Comparison of ENCODE assay signal across 8 cellular contexts in the genomic region with DNA sequence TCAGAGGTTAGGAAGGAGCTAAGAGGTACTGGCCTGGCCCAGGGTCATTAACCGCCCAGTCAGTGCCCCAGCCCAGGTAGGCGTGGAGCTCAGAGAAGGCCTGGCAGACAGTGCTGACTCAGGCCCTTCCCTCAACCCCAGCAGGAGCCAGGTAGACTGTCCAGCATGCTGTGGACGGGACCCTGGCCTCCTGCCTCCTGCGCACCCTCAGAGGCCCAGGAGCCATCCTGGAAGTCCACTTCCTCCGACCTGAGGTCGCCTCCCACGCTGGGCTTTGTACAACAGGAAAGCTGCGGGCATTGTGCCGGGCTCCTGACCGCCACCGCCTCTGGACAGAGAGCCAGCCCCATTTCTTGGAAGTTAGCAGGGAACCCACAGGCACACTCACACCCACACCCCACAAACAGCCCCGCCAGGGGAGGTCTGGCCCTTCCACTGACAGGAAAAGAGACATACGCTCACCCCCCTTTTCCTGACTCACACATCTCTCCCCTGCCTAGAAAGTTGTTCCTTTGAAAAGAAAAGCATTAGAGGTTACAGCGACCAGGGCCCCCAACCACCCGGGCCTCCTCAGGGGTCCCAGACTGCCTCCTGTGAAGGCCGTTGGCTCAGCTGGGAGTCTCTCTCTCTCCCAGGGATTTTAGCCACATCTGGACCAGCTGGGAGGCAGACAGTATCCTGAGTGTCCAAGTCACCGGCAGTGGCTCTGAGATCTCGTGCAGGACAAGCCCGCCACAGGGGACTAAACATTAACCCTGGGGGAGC. TPM values are rescaled to one million over a fixed set of nuclear protein-coding genes. Genes with fewer than 3 reads are reported as not detected.
A peak's percentile ranks its signal among the peaks of the same experiment; 100 is the strongest.
DNase-seq lines count a peak whose midpoint lies in the region; ATAC-seq and TF ChIP-seq lines count a peak whose summit lies in the region.

No MANE protein-coding gene starts in this region.

- ATAC-seq in activated naive CD8-positive, alpha-beta T cell treated with anti-CD3 and anti-CD28 coated beads, Interleukin-2, amount 50 U/mL, for 24 hours: peak; percentile 11
- peak; percentile 33 for ATAC-seq in stimulated activated effector memory CD8-positive, alpha-beta T cell treated with anti-CD3 and anti-CD28 coated beads, Interleukin-12 subunit alpha, Interleukin-12 subunit beta, amount 100 ng/mL, for 72 hours
- ATAC-seq in GM21717 (IDR thresholded peaks at IDR 0.05; ENCODE audit: unreplicated experiment): no peak

- CTCF ChIA-PET in Caco-2 (lab: Charles Lee): interaction anchor here (1.7 kb wide), 1 partner anchor 31 kb away, joined by 8 read pairs; no protein-coding TSS in a partner anchor

- POLR2A ChIA-PET in Caco-2 (lab: Charles Lee): no interaction called here

- H3K9me3 ChIP-seq in Caco-2: no peaks in the 10 kb centered on the region

- DNase-seq in HT1080 (ENCODE audit: low read depth): peak; percentile 34
- DNase-seq in activated naive CD8-positive, alpha-beta T cell treated with anti-CD3 and anti-CD28 coated beads, Interleukin-2, amount 50 U/mL, for 24 hours: no peak
- DNase-seq in immature natural killer cell: peak; percentile 54 to 71 (median 69)
- no peak for DNase-seq in stimulated activated effector memory CD8-positive, alpha-beta T cell treated with anti-CD3 and anti-CD28 coated beads, Interleukin-12 subunit alpha, Interleukin-12 subunit beta, amount 100 ng/mL, for 72 hours (ENCODE audit: low spot score in 2 of 2)
- no peak for DNase-seq in NCI-H187 treated with DMSO at 0.1 percent for 48 hours (lab: John Stamatoyannopoulos, UW)
- no peak for DNase-seq in Caco-2
- DNase-seq in SIG-M5 (lab: John Stamatoyannopoulos, UW): no peak

- peak overlapping the region; percentile 56 for H3K27ac Mint-ChIP-seq in activated naive CD8-positive, alpha-beta T cell treated with anti-CD3 and anti-CD28 coated beads, Interleukin-2, amount 50 U/mL, for 24 hours
- H3K27ac Mint-ChIP-seq in immature natural killer cell (peak overlapping the region; percentile 88 to 96 (median 95)), Caco-2 (ENCODE audit: unreplicated experiment) (no peak overlapping the region)
- H3K27ac Mint-ChIP-seq in stimulated activated effector memory CD8-positive, alpha-beta T cell treated with anti-CD3 and anti-CD28 coated beads, Interleukin-12 subunit alpha, Interleukin-12 subunit beta, amount 100 ng/mL, for 72 hours: peak overlapping the region; percentile 90

- H3K4me1 ChIP-seq in Caco-2: peaks cover 3% of the 10 kb centered on the region; the same call in 1 of the 2 replicates

- no peaks in the 10 kb centered on the region for H3K27me3 ChIP-seq in Caco-2 (replicated peaks; ENCODE audit: control insufficient read depth, insufficient read depth, low read length)

- TF ChIP-seq CTCF in Caco-2 (IDR thresholded peaks at IDR 0.05; ENCODE audit: insufficient read depth in 1 of 2, low read depth in 1 of 2, low read length in 1 of 2, severe bottlenecking in 1 of 2, unreplicated experiment in 1 of 2): no peak

- no peaks in the 10 kb centered on the region for H3K27me3 Mint-ChIP-seq in activated naive CD8-positive, alpha-beta T cell treated with anti-CD3 and anti-CD28 coated beads, Interleukin-2, amount 50 U/mL, for 24 hours
- peaks cover 0 to 12% (median 6%) of the 10 kb centered on the region in 3 donors for H3K27me3 Mint-ChIP-seq in immature natural killer cell (ENCODE audit: low read depth in 3 of 3)
- H3K27me3 Mint-ChIP-seq in Caco-2 (ENCODE audit: insufficient read depth, unreplicated experiment): no peaks in the 10 kb centered on the region

- no TSS peak for BruUV-seq in Caco-2 (replicated peaks; lab: Mats Ljungman, UMichigan)

- intact Hi-C loops in Caco-2 (cut with micrococcal nuclease; ENCODE audit: unreplicated experiment): no loop called here

- no peaks in the 10 kb centered on the region for H3K9me3 Mint-ChIP-seq in activated naive CD8-positive, alpha-beta T cell treated with anti-CD3 and anti-CD28 coated beads, Interleukin-2, amount 50 U/mL, for 24 hours
- H3K9me3 Mint-ChIP-seq in immature natural killer cell (no peaks in the 10 kb centered on the region), Caco-2 (ENCODE audit: unreplicated experiment) (no peaks in the 10 kb centered on the region)
- H3K9me3 Mint-ChIP-seq in stimulated activated effector memory CD8-positive, alpha-beta T cell treated with anti-CD3 and anti-CD28 coated beads, Interleukin-12 subunit alpha, Interleukin-12 subunit beta, amount 100 ng/mL, for 72 hours: no peaks in the 10 kb centered on the region

- H3K36me3 ChIP-seq in Caco-2 (ENCODE audit: control insufficient read depth, insufficient read depth, low read length): no peaks in the 10 kb centered on the region; the same call in 1 of the 2 replicates

- no peak overlapping the region for H3K4me3 ChIP-seq in Caco-2 (ENCODE audit: low read depth, low read length)

- peaks cover 63% of the 10 kb centered on the region for H3K4me1 Mint-ChIP-seq in activated naive CD8-positive, alpha-beta T cell treated with anti-CD3 and anti-CD28 coated beads, Interleukin-2, amount 50 U/mL, for 24 hours
- H3K4me1 Mint-ChIP-seq in immature natural killer cell (peaks cover 50 to 63% of the 10 kb centered on the region in 2 donors), Caco-2 (ENCODE audit: low read depth, unreplicated experiment) (no peaks in the 10 kb centered on the region)
- peaks cover 70% of the 10 kb centered on the region for H3K4me1 Mint-ChIP-seq in stimulated activated effector memory CD8-positive, alpha-beta T cell treated with anti-CD3 and anti-CD28 coated beads, Interleukin-12 subunit alpha, Interleukin-12 subunit beta, amount 100 ng/mL, for 72 hours

- no peak overlapping the region for H3K4me3 Mint-ChIP-seq in activated naive CD8-positive, alpha-beta T cell treated with anti-CD3 and anti-CD28 coated beads, Interleukin-2, amount 50 U/mL, for 24 hours
- peak overlapping the region; percentile 66 to 78 (median 78) for H3K4me3 Mint-ChIP-seq in immature natural killer cell
- H3K4me3 Mint-ChIP-seq in stimulated activated effector memory CD8-positive, alpha-beta T cell treated with anti-CD3 and anti-CD28 coated beads, Interleukin-12 subunit alpha, Interleukin-12 subunit beta, amount 100 ng/mL, for 72 hours: peak overlapping the region; percentile 73
- no peak overlapping the region for H3K4me3 Mint-ChIP-seq in Caco-2 (ENCODE audit: unreplicated experiment)

- peaks cover 8% of the 10 kb centered on the region for H3K36me3 Mint-ChIP-seq in activated naive CD8-positive, alpha-beta T cell treated with anti-CD3 and anti-CD28 coated beads, Interleukin-2, amount 50 U/mL, for 24 hours (ENCODE audit: low read depth)
- peaks cover 4 to 9% (median 5%) of the 10 kb centered on the region in 3 donors for H3K36me3 Mint-ChIP-seq in immature natural killer cell
- H3K36me3 Mint-ChIP-seq in stimulated activated effector memory CD8-positive, alpha-beta T cell treated with anti-CD3 and anti-CD28 coated beads, Interleukin-12 subunit alpha, Interleukin-12 subunit beta, amount 100 ng/mL, for 72 hours: peaks cover 82% of the 10 kb centered on the region
- peaks cover 28% of the 10 kb centered on the region for H3K36me3 Mint-ChIP-seq in Caco-2 (ENCODE audit: insufficient read depth, unreplicated experiment)

RNA-seq across cellular contexts. Expression of a gene that starts 7.7 kb away (rescaled TPM):
- 20.9 and 23.4 TPM in 2 replicates for total RNA-seq in HT1080 (2014; rRNA removed; shearing (Covaris generic))
- 26.8 and 29.2 TPM in 2 replicates for polyA plus RNA-seq in HT1080 (2015; cell fraction: cytosol; rRNA removed)
- 67.4 and 82.9 TPM in 2 replicates for polyA plus RNA-seq in HT1080 (2015; cell fraction: nucleus; rRNA removed)
- 10 to 100 TPM; 31.2 to 68.8 (median 31.6) TPM for polyA plus RNA-seq in immature natural killer cell
- 18.7 and 19.7 TPM in 2 replicates for total RNA-seq in Caco-2 (2022)

RNA-seq across cellular contexts. Expression of a gene that starts 50.4 kb away (rescaled TPM):
- total RNA-seq in HT1080 (2014; rRNA removed; shearing (Covaris generic)): 0.13 and 0.21 TPM in 2 replicates
- not detected in 2 replicates for polyA plus RNA-seq in HT1080 (2015; cell fraction: cytosol; rRNA removed)
- polyA plus RNA-seq in HT1080 (2015; cell fraction: nucleus; rRNA removed): 0.24 TPM in 1 of 2 replicates, not detected in the other
- not detected for polyA plus RNA-seq in immature natural killer cell
- 0.14 and 0.16 TPM in 2 replicates for total RNA-seq in Caco-2 (2022)

RNA-seq across cellular contexts. Expression of a gene that starts 51.6 kb away (rescaled TPM):
- 0.45 TPM in 1 of 2 replicates, not detected in the other for total RNA-seq in HT1080 (2014; rRNA removed; shearing (Covaris generic))
- 0.25 and 0.27 TPM in 2 replicates for polyA plus RNA-seq in HT1080 (2015; cell fraction: cytosol; rRNA removed)
- 0.92 and 1.1 TPM in 2 replicates for polyA plus RNA-seq in HT1080 (2015; cell fraction: nucleus; rRNA removed)
- polyA plus RNA-seq in immature natural killer cell: not detected
- 1.9 and 2.0 TPM in 2 replicates for total RNA-seq in Caco-2 (2022)

Comparison
In these comparisons a context has a peak if more than half of its experiments do, and no peak if none do; other contexts are left out.
1. DNase-seq: peak in HT1080 (single experiment) and immature natural killer cell (3 of 3); none in activated naive CD8-positive, alpha-beta T cell treated with anti-CD3 and anti-CD28 coated beads, Interleukin-2, amount 50 U/mL, for 24 hours (single experiment), stimulated activated effector memory CD8-positive, alpha-beta T cell treated with anti-CD3 and anti-CD28 coated beads, Interleukin-12 subunit alpha, Interleukin-12 subunit beta, amount 100 ng/mL, for 72 hours (0 of 2), NCI-H187 treated with DMSO at 0.1 percent for 48 hours (single experiment), Caco-2 (0 of 2) and SIG-M5 (single experiment).
2. H3K4me3 Mint-ChIP-seq: peak in immature natural killer cell (5 of 5) and stimulated activated effector memory CD8-positive, alpha-beta T cell treated with anti-CD3 and anti-CD28 coated beads, Interleukin-12 subunit alpha, Interleukin-12 subunit beta, amount 100 ng/mL, for 72 hours (single experiment); none in activated naive CD8-positive, alpha-beta T cell treated with anti-CD3 and anti-CD28 coated beads, Interleukin-2, amount 50 U/mL, for 24 hours (single experiment) and Caco-2 (single experiment).